ENCODE assay signal across 35 cellular contexts in genomic region chr11:133810179-133810550, GRCh38. TPM values are rescaled to one million over a fixed set of nuclear protein-coding genes. Genes with fewer than 3 reads are reported as not detected.
DNase-seq lines count a peak whose midpoint lies in the region; ATAC-seq, FAIRE-seq and TF ChIP-seq lines count a peak whose summit lies in the region.
"Had no signal": no experiment of that assay in that cellular context is flagged by ENCODE, and none has a peak within 500 bp of the region (broad histone marks: within the 10 kb centered on the region; RNA-seq: fewer than 3 reads in every experiment).

No MANE protein-coding gene starts in this region.

- dilution Hi-C loops in mammary epithelial cell (cut with HindIII; ENCODE audit: low sequenced_read_pairs), result loop anchor here (25.0 kb wide), 1 partner anchor 673 kb away; no protein-coding TSS in a partner anchor

- peaks cover 13% of the 10 kb centered on the region for H3K4me1 Mint-ChIP-seq in neural progenitor cell
- H3K4me1 Mint-ChIP-seq: activated CD4-positive, alpha-beta T cell treated with anti-CD3 and anti-CD28 coated beads, Interleukin-2, amount 10 ng/mL, durations not matched to agents 24 days and 14 days; activated naive CD8-positive, alpha-beta T cell treated with anti-CD3 and anti-CD28 coated beads, Interleukin-2, amount 10 ng/mL, durations not matched to agents 7 days and 5 days; IgD-negative memory B cell; natural killer cell had no signal

- H3K79me2 ChIP-seq in mammary epithelial cell (ENCODE audit: insufficient read depth, low read length) (no peaks in the 10 kb centered on the region), neural progenitor cell (ENCODE audit: low read depth) (no peaks in the 10 kb centered on the region)

- intact Hi-C loops in mammary epithelial cell (cut with micrococcal nuclease), result no loop called here
- intact Hi-C loops in breast epithelium (cut with DNase I; ENCODE audit: low total_unique reads), result no loop called here
- intact Hi-C loops in Right ventricle myocardium superior (cut with DNase I), result no loop called here

- H3K27me3 ChIP-seq in mammary epithelial cell (ENCODE audit: insufficient read depth, low read length) (peaks cover 4% of the 10 kb centered on the region), breast epithelium (peaks cover 0 to 55% of the 10 kb centered on the region in 2 donors), neural progenitor cell (peaks cover 11% of the 10 kb centered on the region)
- H3K27me3 ChIP-seq: cardiac muscle cell, Peyer's patch had no signal

- 28% methylated on average over 5 of the region's 5 CpGs for WGBS in mammary epithelial cell (ENCODE audit: low coverage, missing lambda C conversion rate)

- peaks cover 6% of the 10 kb centered on the region for H3K27me3 Mint-ChIP-seq in neural progenitor cell (ENCODE audit: insufficient read depth, low read depth)

- H3K4me1 ChIP-seq in mammary epithelial cell (ENCODE audit: insufficient read depth, low read length) (no peaks in the 10 kb centered on the region), breast epithelium (peaks cover 0 to 8% of the 10 kb centered on the region in 2 donors), neural progenitor cell (peaks cover 33% of the 10 kb centered on the region)
- H3K4me1 ChIP-seq: Peyer's patch had no signal

- no peak overlapping the region for H3K27ac Mint-ChIP-seq in neural progenitor cell
- H3K27ac Mint-ChIP-seq: activated CD4-positive, alpha-beta T cell treated with anti-CD3 and anti-CD28 coated beads, Interleukin-2, amount 10 ng/mL, durations not matched to agents 24 days and 14 days; activated naive CD8-positive, alpha-beta T cell treated with anti-CD3 and anti-CD28 coated beads, Interleukin-2, amount 10 ng/mL, durations not matched to agents 7 days and 5 days; CD4-positive, alpha-beta T cell; endodermal cell; IgD-negative memory B cell; natural killer cell had no signal

- no peaks in the 10 kb centered on the region for H3K36me3 ChIP-seq in mammary epithelial cell (ENCODE audit: insufficient read depth, low read length)
- H3K36me3 ChIP-seq in breast epithelium, result no peaks in the 10 kb centered on the region
- H3K36me3 ChIP-seq in neural progenitor cell, result no peaks in the 10 kb centered on the region
- H3K36me3 ChIP-seq: cardiac muscle cell, Peyer's patch, SJCRH30, tibial artery had no signal

- H3K36me3 Mint-ChIP-seq in neural progenitor cell, result no peaks in the 10 kb centered on the region
- H3K36me3 Mint-ChIP-seq: activated naive CD8-positive, alpha-beta T cell treated with anti-CD3 and anti-CD28 coated beads, Interleukin-2, amount 10 ng/mL, durations not matched to agents 7 days and 5 days; natural killer cell had no signal

- H3K4me3 Mint-ChIP-seq in neural progenitor cell, result no peak overlapping the region
- H3K4me3 Mint-ChIP-seq: activated CD4-positive, alpha-beta T cell treated with anti-CD3 and anti-CD28 coated beads, Interleukin-2, amount 10 ng/mL, durations not matched to agents 24 days and 14 days; activated naive CD8-positive, alpha-beta T cell treated with anti-CD3 and anti-CD28 coated beads, Interleukin-2, amount 10 ng/mL, durations not matched to agents 7 days and 5 days; activated T-cell treated with anti-CD3 and anti-CD28 coated beads, Interleukin-2, amount 50 U/mL, for 4 hours; CD4-positive, alpha-beta T cell; endodermal cell; IgD-negative memory B cell; natural killer cell had no signal

- H4K20me1 ChIP-seq in mammary epithelial cell (ENCODE audit: insufficient read depth, low read length) (no peaks in the 10 kb centered on the region), neural progenitor cell (ENCODE audit: low read depth) (no peaks in the 10 kb centered on the region)

- peak; percentile 25 for ATAC-seq in Right ventricle myocardium superior (ENCODE audit: poor library complexity)
- ATAC-seq: activated T-cell treated with anti-CD3 and anti-CD28 coated beads, Interleukin-2, amount 50 U/mL, for 4 hours; natural killer cell had no signal

- H3K27ac ChIP-seq in mammary epithelial cell (ENCODE audit: insufficient read depth, low read depth, low read length) (no peak overlapping the region), breast epithelium (no peak overlapping the region), neural progenitor cell (no peak overlapping the region)
- H3K27ac ChIP-seq: cardiac muscle cell, Peyer's patch, SJCRH30, tibial artery had no signal

- H3K4me2 ChIP-seq in mammary epithelial cell (ENCODE audit: insufficient read depth, low read depth, low read length) (no peak overlapping the region), neural progenitor cell (peak overlapping the region; percentile 29)

- H3K4me3 ChIP-seq in mammary epithelial cell (replicated peaks in 1 of 3; ENCODE audit: insufficient read depth in 1 of 3, low read depth in 2 of 3, low read length in 3 of 3) (no peak overlapping the region), breast epithelium (peak overlapping the region in 1 of 3 donors; percentile 11), neural progenitor cell (no peak overlapping the region)
- H3K4me3 ChIP-seq: cardiac muscle cell, Peyer's patch, tibial artery had no signal

- DNase-seq in mammary epithelial cell (no peak), breast epithelium (ENCODE audit: low spot score in 2 of 2) (no peak), Right ventricle myocardium superior (no peak), neural progenitor cell (ENCODE audit: low spot score) (no peak), superior temporal gyrus (ENCODE audit: extremely low spot score) (peak; percentile 40), GM12892 (ENCODE audit: insufficient read length) (no peak), COLO668 (lab: John Stamatoyannopoulos, UW; ENCODE audit: unreplicated experiment) (no peak)
- DNase-seq in activated CD4-positive, alpha-beta T cell treated with anti-CD3 and anti-CD28 coated beads, Interleukin-2, amount 50 U/mL, for 48 hours, result no peak
- DNase-seq: activated CD4-positive, alpha-beta T cell treated with anti-CD3 and anti-CD28 coated beads, Interleukin-2, amount 10 ng/mL, durations not matched to agents 24 days and 14 days; activated gamma-delta T cell treated with Interleukin-2 at 50 U/mL for 16 hours; activated naive CD8-positive, alpha-beta T cell treated with anti-CD3 and anti-CD28 coated beads, Interleukin-2, amount 10 ng/mL, durations not matched to agents 7 days and 5 days; activated T-cell treated with anti-CD3 and anti-CD28 coated beads, Interleukin-2, amount 50 U/mL, for 4 hours; aorta; CD4-positive, alpha-beta T cell; HCEC 1CT; natural killer cell; NCI-H146; NCI-H226; NCI-H748 treated with DMSO at 0.1 percent for 48 hours; Peyer's patch; stimulated activated CD4-positive, alpha-beta T cell treated with anti-CD3 and anti-CD28 coated beads, Interleukin-12 subunit alpha, Interleukin-12 subunit beta, amount 100 ng/mL, for 4 hours; stimulated activated CD4-positive, alpha-beta T cell treated with anti-CD3 and anti-CD28 coated beads, Interleukin-2, amount 100 ng/mL, for 48 hours; SW 1271; T1000; tibial artery had no signal

- TF ChIP-seq CTCF in mammary epithelial cell (conservative IDR thresholded peaks at IDR 0.05 in 1 of 2, IDR thresholded peaks at IDR 0.05 in 1 of 2; ENCODE audit: extremely low read depth in 1 of 2, insufficient read depth in 1 of 2, low read depth in 1 of 2, low read length in 2 of 2), result no peak
- no peak for TF ChIP-seq CTCF in breast epithelium (IDR thresholded peaks at IDR 0.05)
- no peak for TF ChIP-seq CTCF in neural progenitor cell (IDR thresholded peaks at IDR 0.05)

- H3K9me3 ChIP-seq in mammary epithelial cell (replicated peaks; ENCODE audit: insufficient read depth, low read length), result no peaks in the 10 kb centered on the region
- no peaks in the 10 kb centered on the region for H3K9me3 ChIP-seq in breast epithelium
- H3K9me3 ChIP-seq in neural progenitor cell (ENCODE audit: low read depth), result no peaks in the 10 kb centered on the region
- H3K9me3 ChIP-seq: Peyer's patch, SJCRH30, tibial artery had no signal

- in situ Hi-C loops in mammary epithelial cell (cut with MboI; ENCODE audit: low sequenced_read_pairs in 2 of 2), result no loop called here

- H3K9ac ChIP-seq in mammary epithelial cell (ENCODE audit: insufficient read depth, low read length) (no peak overlapping the region), neural progenitor cell (no peak overlapping the region)

- TF ChIP-seq POLR2A in breast epithelium (IDR thresholded peaks at IDR 0.05) (no peak), GM12892 (IDR thresholded peaks at IDR 0.05; ENCODE audit: low read depth, low read length) (no peak)

- H3F3A ChIP-seq in neural progenitor cell (ENCODE audit: low read depth), result peaks cover 9% of the 10 kb centered on the region

- CTCF ChIA-PET in mammary epithelial cell (lab: Charles Lee; ENCODE audit: low non-redundant PET), result no interaction called here

- H3K9me3 Mint-ChIP-seq in neural progenitor cell, result peaks cover 2% of the 10 kb centered on the region
- H3K9me3 Mint-ChIP-seq: activated CD4-positive, alpha-beta T cell treated with anti-CD3 and anti-CD28 coated beads, Interleukin-2, amount 10 ng/mL, durations not matched to agents 24 days and 14 days; activated naive CD8-positive, alpha-beta T cell treated with anti-CD3 and anti-CD28 coated beads, Interleukin-2, amount 10 ng/mL, durations not matched to agents 7 days and 5 days; activated T-cell treated with anti-CD3 and anti-CD28 coated beads, Interleukin-2, amount 50 U/mL, for 4 hours; CD4-positive, alpha-beta T cell; endodermal cell; natural killer cell had no signal

- FAIRE-seq in GM12892 (lab: Jason Lieb, UNC), result no peak
- FAIRE-seq: A204.1, keratinocyte had no signal

- BruUV-seq in mammary epithelial cell (replicated peaks; lab: Mats Ljungman, UMichigan), result no TSS peak

- H2AFZ ChIP-seq in mammary epithelial cell (ENCODE audit: low read depth, low read length), result peak overlapping the region; percentile 0
- peak overlapping the region; percentile 84 for H2AFZ ChIP-seq in neural progenitor cell (replicated peaks)

RNA-seq across cellular contexts. Expression of gene SPATA19, which starts 35.1 kb away (rescaled TPM):
- total RNA-seq in mammary epithelial cell (not detected), breast epithelium (not detected), Right ventricle myocardium superior (not detected), neural progenitor cell (ENCODE audit: low replicate concordance) (not detected in 2 replicates)
- polyA plus RNA-seq in mammary epithelial cell, result not detected
- polyA minus RNA-seq in mammary epithelial cell, result not detected
- polyA plus RNA-seq in GM12892 (2012; ENCODE audit: missing spikeins), result not detected
- total RNA-seq: activated CD4-positive, alpha-beta T cell treated with anti-CD3 and anti-CD28 coated beads, Interleukin-2, amount 10 ng/mL, durations not matched to agents 24 days and 14 days; activated naive CD8-positive, alpha-beta T cell treated with anti-CD3 and anti-CD28 coated beads, Interleukin-2, amount 10 ng/mL, durations not matched to agents 7 days and 5 days; activated T-cell treated with anti-CD3 and anti-CD28 coated beads, Interleukin-2, amount 50 U/mL, for 4 hours; aorta; cardiac muscle cell; CD4-positive, alpha-beta T cell; Daoy; endodermal cell; liver; mononuclear cell; natural killer cell; omental fat pad; Peyer's patch; SJCRH30 had no signal
- polyA plus RNA-seq: aorta, cardiac muscle cell, IgD-negative memory B cell, liver had no signal
